ENCODE assay signal across 8 cellular contexts in genomic region chr17:74738051-74738996, GRCh38.
DNase-seq lines count a peak whose midpoint lies in the region; ATAC-seq and TF ChIP-seq lines count a peak whose summit lies in the region.

No MANE protein-coding gene starts in this region.

- peak overlapping the region; percentile 59 for H3K4me2 ChIP-seq in OCI-LY1 (ENCODE audit: low read length)

- peak; percentile 36 for ATAC-seq in GM21737 (IDR thresholded peaks at IDR 0.05; ENCODE audit: unreplicated experiment)
- ATAC-seq in HG03097 (IDR thresholded peaks at IDR 0.05; ENCODE audit: low FRiP score, unreplicated experiment) = no peak

- no peaks in the 10 kb centered on the region; the same call in 1 of the 2 replicates for H3K27me3 ChIP-seq in OCI-LY1 (ENCODE audit: insufficient read depth, low read length)

- H3K79me2 ChIP-seq in OCI-LY1 (ENCODE audit: insufficient read depth, low read length) = no peaks in the 10 kb centered on the region

- H2AFZ ChIP-seq in OCI-LY1 (ENCODE audit: low read length) = no peak overlapping the region

- no peaks in the 10 kb centered on the region for H3F3A ChIP-seq in OCI-LY1 (ENCODE audit: insufficient read depth, low read length)

- TF ChIP-seq CTCF in OCI-LY1 (IDR thresholded peaks at IDR 0.05; ENCODE audit: low read length) = no peak

- H3K9ac ChIP-seq in OCI-LY1 (ENCODE audit: low read length) = no peak overlapping the region

- peaks cover 34% of the 10 kb centered on the region for H3K4me1 ChIP-seq in OCI-LY1 (ENCODE audit: insufficient read depth, low read length, severe bottlenecking)

- no peaks in the 10 kb centered on the region for H3K9me3 ChIP-seq in OCI-LY1 (ENCODE audit: low read length)

- no peaks in the 10 kb centered on the region for H3K9me2 ChIP-seq in OCI-LY1 (ENCODE audit: low read depth, low read length)

- H3K4me3 ChIP-seq in OCI-LY1 (ENCODE audit: low read depth, low read length, poor library complexity, severe bottlenecking) = peak overlapping the region; percentile 42

- no peak overlapping the region for H3K27ac ChIP-seq in OCI-LY1 (ENCODE audit: low read depth, low read length, poor library complexity, severe bottlenecking)

- DNase-seq in DMS53 treated with DMSO at 0.1 percent for 48 hours (lab: John Stamatoyannopoulos, UW; ENCODE audit: unreplicated experiment) = peak; percentile 72
- DNase-seq in activated T-helper 1 cell treated with anti-CD3 and anti-CD28 coated beads, Interleukin-2, amount 50 U/mL, for 16 hours (ENCODE audit: low read depth in 1 of 2, low spot score in 1 of 2) = peak; percentile 59 to 64
- peak; percentile 48 for DNase-seq in left kidney (ENCODE audit: low read depth, low spot score)
- DNase-seq in stimulated activated naive CD4-positive, alpha-beta T cell (lab: John Stamatoyannopoulos, UW) = peak in 5 of 6 experiments; percentile 31 to 70 (median 62)
- no peak for DNase-seq in GM03348 (ENCODE audit: low spot score)

- H3K36me3 ChIP-seq in OCI-LY1 (ENCODE audit: insufficient read depth, low read length) = no peaks in the 10 kb centered on the region

- H4K20me1 ChIP-seq in OCI-LY1 (ENCODE audit: insufficient read depth, low read length) = no peaks in the 10 kb centered on the region
